Comparison of ENCODE assay signal across 15 cellular contexts in the genomic region with DNA sequence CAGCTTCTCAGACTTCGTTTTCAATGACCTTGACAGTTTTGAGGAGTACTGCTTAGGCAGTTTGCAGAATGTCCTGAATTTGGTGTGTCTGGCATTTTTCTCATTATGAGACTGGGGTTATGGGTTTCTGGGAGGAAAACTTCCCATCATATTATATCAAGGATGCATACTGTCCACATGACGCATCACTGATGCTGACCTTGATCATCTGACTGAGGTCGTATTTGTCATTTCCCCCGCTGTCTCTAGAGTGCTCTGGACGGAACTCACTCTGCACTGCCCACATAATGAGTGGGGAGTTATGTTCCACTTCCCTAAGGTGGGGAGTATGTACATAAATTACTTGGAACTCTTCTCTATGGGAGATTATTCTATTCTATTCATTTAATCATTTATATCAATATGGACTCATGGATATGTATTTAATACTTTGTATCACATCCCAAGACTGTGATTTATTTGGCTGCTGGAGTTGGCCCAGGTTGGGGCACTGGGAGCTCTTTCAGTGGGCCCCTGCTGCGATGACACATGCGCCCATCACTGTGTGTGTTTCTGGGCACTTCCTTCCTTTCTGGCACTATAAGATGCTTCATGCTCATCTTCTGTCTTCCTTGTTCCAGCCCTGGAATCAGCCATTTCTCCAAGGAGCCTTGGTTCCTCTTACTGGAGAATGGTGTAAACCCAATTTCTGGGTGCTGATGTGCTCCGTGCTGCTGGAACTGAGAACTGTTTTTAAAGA.
A peak's percentile ranks its signal among the peaks of the same experiment; 100 is the strongest.
DNase-seq lines count a peak whose midpoint lies in the region; ATAC-seq and TF ChIP-seq lines count a peak whose summit lies in the region.
"Had no signal": no experiment of that assay in that cellular context is flagged by ENCODE, and none has a peak within 500 bp of the region (broad histone marks: within the 10 kb centered on the region; RNA-seq: fewer than 3 reads in every experiment).

No MANE protein-coding gene starts in this region.

- no peak for TF ChIP-seq POLR2A in IMR-90 (IDR thresholded peaks at IDR 0.05; ENCODE audit: low read depth, low read length)

- H2BK5ac ChIP-seq in IMR-90 (ENCODE audit: low read depth, low read length, poor library complexity, severe bottlenecking), result peak overlapping the region; percentile 96

- H3K27ac Mint-ChIP-seq in Caco-2 (ENCODE audit: unreplicated experiment), result peak overlapping the region; percentile 89
- H3K27ac Mint-ChIP-seq: CD4-positive, CD25-positive, alpha-beta regulatory T cell had no signal

- no peak overlapping the region for H3K4me2 ChIP-seq in IMR-90 (ENCODE audit: low read depth, low read length)

- peaks cover 60% of the 10 kb centered on the region for H3K4me1 Mint-ChIP-seq in Caco-2 (ENCODE audit: low read depth, unreplicated experiment)

- no peak for ATAC-seq in IMR-90 (ENCODE audit: low read depth)
- ATAC-seq: heart left ventricle had no signal

- H3K4me3 ChIP-seq in Caco-2 (ENCODE audit: low read depth, low read length), result no peak overlapping the region
- no peak overlapping the region for H3K4me3 ChIP-seq in IMR-90 (ENCODE audit: insufficient read depth, low read depth, low read length)
- H3K4me3 ChIP-seq: heart left ventricle, vagina had no signal

- H2AK9ac ChIP-seq in IMR-90 (replicated peaks; ENCODE audit: low read depth, low read length, poor library complexity), result no peak overlapping the region

- peak overlapping the region; percentile 74 for H3K4ac ChIP-seq in IMR-90 (ENCODE audit: low read depth, low read length)

- no peaks in the 10 kb centered on the region for H3K9me3 ChIP-seq in Caco-2
- H3K9me3 ChIP-seq in IMR-90 (ENCODE audit: control insufficient read depth, insufficient read depth, low read length), result no peaks in the 10 kb centered on the region
- H3K9me3 ChIP-seq: heart left ventricle, vagina had no signal

- TF ChIP-seq RAD21 in IMR-90 (IDR thresholded peaks at IDR 0.05; ENCODE audit: low read length), result no peak

- intact Hi-C loops in Caco-2 (cut with micrococcal nuclease; ENCODE audit: unreplicated experiment), result loop anchor here (2.0 kb wide), 1 partner anchor 26 kb away; no protein-coding TSS in a partner anchor
- intact Hi-C loops in IMR-90 (cut with micrococcal nuclease), result loop anchor here (5.0 kb wide), 1 partner anchor 73 kb away; no protein-coding TSS in a partner anchor

- BruUV-seq in Caco-2 (replicated peaks; lab: Mats Ljungman, UMichigan) (no TSS peak), IMR-90 (replicated peaks; lab: Mats Ljungman, UMichigan) (no TSS peak)

- peak overlapping the region; percentile 90 for H4K91ac ChIP-seq in IMR-90 (ENCODE audit: insufficient read depth, low read depth, low read length)

- H3K23ac ChIP-seq in IMR-90 (ENCODE audit: low read depth, low read length), result peak overlapping the region; percentile 44; the same call in 1 of the 2 replicates

- H3K14ac ChIP-seq in IMR-90 (replicated peaks; ENCODE audit: low read depth, low read length), result peak overlapping the region; percentile 67

- peaks cover 25% of the 10 kb centered on the region for H3K9me1 ChIP-seq in IMR-90 (ENCODE audit: insufficient read depth, low read length)

- H2BK120ac ChIP-seq in IMR-90 (ENCODE audit: low read depth, low read length), result peak overlapping the region; percentile 82

- no peaks in the 10 kb centered on the region for H3K27me3 Mint-ChIP-seq in Caco-2 (ENCODE audit: insufficient read depth, unreplicated experiment)
- H3K27me3 Mint-ChIP-seq: CD4-positive, CD25-positive, alpha-beta regulatory T cell had no signal

- H3K27ac ChIP-seq in IMR-90 (ENCODE audit: insufficient read depth, low read length), result peak overlapping the region; percentile 82; the same call in 1 of the 2 replicates
- H3K27ac ChIP-seq: heart left ventricle, vagina had no signal

- DNase-seq in Caco-2, result no peak
- peak; percentile 27 for DNase-seq in IMR-90
- DNase-seq in amniotic epithelial cell (ENCODE audit: low read depth), result peak; percentile 92
- peak; percentile 67 to 89 for DNase-seq in lung microvascular endothelial cell (ENCODE audit: low read depth in 2 of 2)
- no peak for DNase-seq in AG08396 (ENCODE audit: low spot score)
- no peak for DNase-seq in putamen (ENCODE audit: low spot score)
- DNase-seq in GM10266 (ENCODE audit: extremely low spot score), result no peak
- DNase-seq: activated CD4-positive, alpha-beta T cell treated with anti-CD3 and anti-CD28 coated beads, Interleukin-2, amount 50 U/mL, for 1 hour; activated naive CD4-positive, alpha-beta T cell treated with Interleukin-2 at 50 U/mL for 16 hours; GOT3; heart left ventricle; NCI-H1436; NCI-H510A had no signal

- no peak overlapping the region for H3K9ac ChIP-seq in IMR-90 (ENCODE audit: low read depth, low read length)

- peaks cover 0 to 7% of the 10 kb centered on the region in 2 experiments; a peak in 2 of 4 replicates for H3K79me1 ChIP-seq in IMR-90 (ENCODE audit: low read depth in 1 of 2, low read length in 2 of 2)

- no peaks in the 10 kb centered on the region for H3K9me3 Mint-ChIP-seq in Caco-2 (ENCODE audit: unreplicated experiment)
- H3K9me3 Mint-ChIP-seq: CD4-positive, CD25-positive, alpha-beta regulatory T cell had no signal

- H4K5ac ChIP-seq in IMR-90 (ENCODE audit: low read depth, low read length), result peak overlapping the region; percentile 84

- POLR2A ChIA-PET in Caco-2 (lab: Charles Lee), result no interaction called here
- POLR2A ChIA-PET in IMR-90 (lab: Charles Lee; ENCODE audit: unreplicated experiment), result no interaction called here

- H3K27me3 ChIP-seq in Caco-2 (replicated peaks; ENCODE audit: control insufficient read depth, insufficient read depth, low read length) (no peaks in the 10 kb centered on the region), IMR-90 (ENCODE audit: control insufficient read depth, insufficient read depth, low read length) (no peaks in the 10 kb centered on the region)
- H3K27me3 ChIP-seq: heart left ventricle, vagina had no signal

- 0 out of 2 replicates have a peak, but pooled peaks cover 1% of the 10 kb centered on the region for H3K36me3 ChIP-seq in Caco-2 (ENCODE audit: control insufficient read depth, insufficient read depth, low read length)
- H3K36me3 ChIP-seq in IMR-90 (ENCODE audit: control insufficient read depth, insufficient read depth, low read length), result peaks cover 4% of the 10 kb centered on the region; the same call in 1 of the 2 replicates
- H3K36me3 ChIP-seq: vagina had no signal

- peaks cover 75% of the 10 kb centered on the region for H3K4me1 ChIP-seq in Caco-2
- peaks cover 30% of the 10 kb centered on the region for H3K4me1 ChIP-seq in IMR-90 (ENCODE audit: control insufficient read depth, insufficient read depth, low read length)

- dilution Hi-C loops in IMR-90 (cut with HindIII; ENCODE audit: low sequenced_read_pairs, unreplicated experiment), result no loop called here

- H2BK20ac ChIP-seq in IMR-90 (ENCODE audit: low read depth, low read length), result peak overlapping the region; percentile 91

- H4K20me1 ChIP-seq in IMR-90 (ENCODE audit: insufficient read depth, low read length), result no peaks in the 10 kb centered on the region

- H4K8ac ChIP-seq in IMR-90 (ENCODE audit: low read depth in 2 of 2, low read length in 2 of 2), result peak overlapping the region; percentile 4 to 58; a peak in 3 of 4 replicates

- H2AK5ac ChIP-seq in IMR-90 (ENCODE audit: low read depth, low read length), result peak overlapping the region; percentile 94

- H3K36me3 Mint-ChIP-seq in Caco-2 (ENCODE audit: insufficient read depth, unreplicated experiment), result peaks cover 11% of the 10 kb centered on the region

- TF ChIP-seq CTCF in Caco-2 (IDR thresholded peaks at IDR 0.05; ENCODE audit: insufficient read depth in 1 of 2, low read depth in 1 of 2, low read length in 1 of 2, severe bottlenecking in 1 of 2, unreplicated experiment in 1 of 2), result no peak
- no peak for TF ChIP-seq CTCF in IMR-90 (conservative IDR thresholded peaks at IDR 0.05; ENCODE audit: low read depth, low read length)
- TF ChIP-seq CTCF in GM10266 (IDR thresholded peaks at IDR 0.05; ENCODE audit: control insufficient read depth, insufficient read depth, low read depth, missing control alignments), result no peak

- H3K56ac ChIP-seq in IMR-90 (ENCODE audit: extremely low read depth, insufficient read depth, low read length), result peak overlapping the region; percentile 2; the same call in 1 of the 2 replicates

- H2AFZ ChIP-seq in IMR-90 (replicated peaks; ENCODE audit: low read length, poor library complexity), result no peak overlapping the region

- peak overlapping the region; percentile 92 for H3K18ac ChIP-seq in IMR-90 (ENCODE audit: low read depth, low read length)

- WGBS in IMR-90 (ENCODE audit: extremely low coverage in 2 of 2, insufficient read length in 1 of 2), 2 experiments, result no CpG with 5 or more reads among the region's 8 CpGs

- CTCF ChIA-PET in Caco-2 (lab: Charles Lee) (interaction anchor here (0.8 to 1.4 kb wide), 2 partner anchors 9 kb away, joined by 3 to 6 read pairs; no protein-coding TSS in a partner anchor), IMR-90 (lab: Yijun Ruan, JAX) (interaction anchor here (0.8 to 1.2 kb wide), 3 partner anchors 8 to 38 kb away, joined by 3 read pairs; no protein-coding TSS in a partner anchor)

- H3K4me3 Mint-ChIP-seq in Caco-2 (ENCODE audit: unreplicated experiment), result peak overlapping the region; percentile 45
- H3K4me3 Mint-ChIP-seq: CD4-positive, CD25-positive, alpha-beta regulatory T cell had no signal

- in situ Hi-C loops in IMR-90 (cut with MboI; ENCODE audit: low sequenced_read_pairs), result no loop called here

- peak overlapping the region; percentile 55; the same call in 2 of the 3 replicates for H2BK15ac ChIP-seq in IMR-90 (ENCODE audit: low read depth, low read length)

TF ChIP-seq in IMR-90, 13 proteins besides CTCF, POLR2A, EP300 and RAD21 (continues in another document):
- TF ChIP-seq BHLHE40 (IDR thresholded peaks at IDR 0.05; ENCODE audit: low read depth, low read length) (no peak), MAZ (IDR thresholded peaks at IDR 0.05; ENCODE audit: borderline replicate concordance, low read depth, low read length) (no peak), SMC3 (IDR thresholded peaks at IDR 0.05; ENCODE audit: low read depth, low read length) (no peak), RFX5 (IDR thresholded peaks at IDR 0.05; ENCODE audit: low read depth, low read length) (no peak)
- TF ChIP-seq, protein P1, sequence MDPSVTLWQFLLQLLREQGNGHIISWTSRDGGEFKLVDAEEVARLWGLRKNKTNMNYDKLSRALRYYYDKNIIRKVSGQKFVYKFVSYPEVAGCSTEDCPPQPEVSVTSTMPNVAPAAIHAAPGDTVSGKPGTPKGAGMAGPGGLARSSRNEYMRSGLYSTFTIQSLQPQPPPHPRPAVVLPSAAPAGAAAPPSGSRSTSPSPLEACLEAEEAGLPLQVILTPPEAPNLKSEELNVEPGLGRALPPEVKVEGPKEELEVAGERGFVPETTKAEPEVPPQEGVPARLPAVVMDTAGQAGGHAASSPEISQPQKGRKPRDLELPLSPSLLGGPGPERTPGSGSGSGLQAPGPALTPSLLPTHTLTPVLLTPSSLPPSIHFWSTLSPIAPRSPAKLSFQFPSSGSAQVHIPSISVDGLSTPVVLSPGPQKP (IDR thresholded peaks at IDR 0.05; ENCODE audit: borderline replicate concordance, low read depth, low read length), result no peak

Comparison
In these comparisons a context has a peak if more than half of its experiments do, and no peak if none do; other contexts are left out.
1. DNase-seq: peak in IMR-90 (single experiment), amniotic epithelial cell (single experiment) and lung microvascular endothelial cell (2 of 2); none in Caco-2 (0 of 2), AG08396 (single experiment), putamen (single experiment) and GM10266 (single experiment).